16 cellular contexts compared by ENCODE assay signal in the genomic region with DNA sequence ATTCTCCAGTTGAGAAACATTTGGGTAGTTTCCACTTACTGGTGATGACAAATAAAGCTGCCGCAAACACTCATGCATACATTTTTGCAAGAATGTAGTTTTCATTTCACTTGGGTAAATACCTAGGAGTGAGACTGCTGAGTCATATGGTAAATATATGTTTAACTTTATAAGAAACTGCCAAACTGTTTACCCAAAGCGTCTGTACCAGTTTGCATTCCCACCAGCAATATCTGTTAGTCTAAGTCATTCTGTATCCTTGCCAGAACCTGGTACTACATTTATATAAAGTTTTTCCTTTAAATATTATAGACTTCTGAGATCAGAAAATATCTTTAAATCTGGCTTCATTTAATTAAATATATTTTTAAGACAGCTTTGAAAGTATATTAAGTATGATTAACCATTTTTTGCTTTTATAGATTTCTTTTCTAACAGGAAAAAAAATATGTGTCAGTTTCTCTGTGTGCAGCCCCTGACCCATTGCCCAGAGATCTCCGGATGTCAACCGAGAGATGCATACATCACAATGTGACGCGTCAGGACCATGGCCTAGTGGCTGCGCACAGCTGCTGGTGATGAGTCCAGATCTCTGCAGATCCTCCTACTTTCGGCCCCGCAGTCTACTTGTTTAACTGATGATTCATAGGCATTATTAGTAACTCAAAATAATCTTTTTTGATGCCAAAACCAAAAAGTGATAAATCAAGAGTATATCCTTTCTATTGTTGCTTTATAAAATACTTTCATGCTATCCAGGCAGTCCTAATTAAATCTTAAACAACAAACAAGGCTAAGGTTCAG.
DNase-seq lines count a peak whose midpoint lies in the region; ATAC-seq, FAIRE-seq and TF ChIP-seq lines count a peak whose summit lies in the region.
"Had no signal": no experiment of that assay in that cellular context is flagged by ENCODE, and none has a peak within 500 bp of the region (broad histone marks: within the 10 kb centered on the region; RNA-seq: fewer than 3 reads in every experiment).

No MANE protein-coding gene starts in this region.

- peaks cover 56% of the 10 kb centered on the region for H3K4me1 ChIP-seq in A549
- H3K4me1 ChIP-seq: esophagus muscularis mucosa, transverse colon had no signal

- peak; percentile 97 to 99 for ATAC-seq in A549
- ATAC-seq in HG02885 (IDR thresholded peaks at IDR 0.05; ENCODE audit: poor library complexity, unreplicated experiment), result peak; percentile 76
- no peak for ATAC-seq in HG02938 (IDR thresholded peaks at IDR 0.05; ENCODE audit: unreplicated experiment)

- DNase-seq in A549 (ENCODE audit: low read depth in 1 of 2, low spot score in 1 of 2), result peak; percentile 77 to 92
- no peak for DNase-seq in GM19239 (ENCODE audit: insufficient read length, low spot score)
- DNase-seq in NCI-H460 (ENCODE audit: extremely low read depth, low read depth), result peak; percentile 36
- no peak for DNase-seq in HK-2 (ENCODE audit: unreplicated experiment)
- no peak for DNase-seq in activated CD4-positive, alpha-beta T cell treated with anti-CD3 and anti-CD28 coated beads, Interleukin-2, amount 50 U/mL, for 1 hour
- no peak for DNase-seq in NOMO-1 (lab: John Stamatoyannopoulos, UW; ENCODE audit: unreplicated experiment in 2 of 2)
- DNase-seq: ACHN; activated CD4-positive, alpha-beta memory T cell treated with anti-CD3 and anti-CD28 coated beads, Interleukin-2, amount 10 ng/mL, durations not matched to agents 7 days and 5 days; caudate nucleus; NCI-H187; occipital lobe; transverse colon had no signal

- H3K4me2 ChIP-seq in A549, result peak overlapping the region; percentile 81
- H3K4me2 ChIP-seq: smooth muscle cell had no signal

- CTCF ChIA-PET in A549 (lab: Yijun Ruan, JAX), result no interaction called here

- FAIRE-seq in A549 (lab: Jason Lieb, UNC) (peak; percentile 100), GM19239 (lab: Jason Lieb, UNC) (peak; percentile 35)

- peak; percentile 94 to 96 for TF ChIP-seq EP300 in A549 (IDR thresholded peaks at IDR 0.05)

- peaks cover 4% of the 10 kb centered on the region; the same call in 1 of the 3 replicates for H3K9me3 ChIP-seq in A549
- H3K9me3 ChIP-seq: esophagus muscularis mucosa, transverse colon had no signal

- H3K27ac ChIP-seq in A549, result peak overlapping the region; percentile 77 to 83
- H3K27ac ChIP-seq: esophagus muscularis mucosa, transverse colon had no signal

- POLR2A ChIA-PET in A549 (lab: Yijun Ruan, JAX), result no interaction called here

- 2% methylated on average over 9 of the region's 9 CpGs for WGBS in A549 (ENCODE audit: missing lambda C conversion rate)

- peak; percentile 16 to 49; a peak in 4 of 5 replicates for TF ChIP-seq RAD21 in A549 (conservative IDR thresholded peaks at IDR 0.05 in 1 of 2, IDR thresholded peaks at IDR 0.05 in 1 of 2)

- no peak overlapping the region; the same call in 2 of the 3 replicates for H3K4me3 ChIP-seq in A549
- H3K4me3 ChIP-seq: esophagus muscularis mucosa, smooth muscle cell, transverse colon had no signal

- no peak for TF ChIP-seq CTCF in A549 (IDR thresholded peaks at IDR 0.05)

- TF ChIP-seq POLR2A in A549 (IDR thresholded peaks at IDR 0.05; ENCODE audit: low read length), result no peak

TF ChIP-seq in A549, 52 proteins besides CTCF, POLR2A, EP300 and RAD21 (continues in another document):
- no peak for TF ChIP-seq CBX8 (IDR thresholded peaks at IDR 0.05)
- peak; percentile 97 for TF ChIP-seq MAFK (IDR thresholded peaks at IDR 0.05; ENCODE audit: partially characterized antibody)
- peak; percentile 92 to 97 for TF ChIP-seq CEBPB (IDR thresholded peaks at IDR 0.05)
- TF ChIP-seq ESRRA (IDR thresholded peaks at IDR 0.05; ENCODE audit: borderline replicate concordance, low read length), result no peak
- TF ChIP-seq, protein P1, sequence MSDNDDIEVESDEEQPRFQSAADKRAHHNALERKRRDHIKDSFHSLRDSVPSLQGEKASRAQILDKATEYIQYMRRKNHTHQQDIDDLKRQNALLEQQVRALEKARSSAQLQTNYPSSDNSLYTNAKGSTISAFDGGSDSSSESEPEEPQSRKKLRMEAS (IDR thresholded peaks at IDR 0.05), result peak; percentile 71; the same call in 1 of the 2 replicates
- no peak for TF ChIP-seq SREBF2 (IDR thresholded peaks at IDR 0.05)
- no peak for TF ChIP-seq BHLHE40 (IDR thresholded peaks at IDR 0.05; ENCODE audit: low read depth, low read length)
- TF ChIP-seq KDM1A (IDR thresholded peaks at IDR 0.05; ENCODE audit: low read depth), result no peak
- TF ChIP-seq, protein P2, sequence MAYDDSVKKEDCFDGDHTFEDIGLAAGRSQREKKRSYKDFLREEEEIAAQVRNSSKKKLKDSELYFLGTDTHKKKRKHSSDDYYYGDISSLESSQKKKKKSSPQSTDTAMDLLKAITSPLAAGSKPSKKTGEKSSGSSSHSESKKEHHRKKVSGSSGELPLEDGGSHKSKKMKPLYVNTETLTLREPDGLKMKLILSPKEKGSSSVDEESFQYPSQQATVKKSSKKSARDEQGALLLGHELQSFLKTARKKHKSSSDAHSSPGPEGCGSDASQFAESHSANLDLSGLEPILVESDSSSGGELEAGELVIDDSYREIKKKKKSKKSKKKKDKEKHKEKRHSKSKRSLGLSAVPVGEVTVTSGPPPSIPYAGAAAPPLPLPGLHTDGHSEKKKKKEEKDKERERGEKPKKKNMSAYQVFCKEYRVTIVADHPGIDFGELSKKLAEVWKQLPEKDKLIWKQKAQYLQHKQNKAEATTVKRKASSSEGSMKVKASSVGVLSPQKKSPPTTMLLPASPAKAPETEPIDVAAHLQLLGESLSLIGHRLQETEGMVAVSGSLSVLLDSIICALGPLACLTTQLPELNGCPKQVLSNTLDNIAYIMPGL (CRISPR knock-in tag; IDR thresholded peaks at IDR 0.05; ENCODE audit: borderline replicate concordance), result no peak
- TF ChIP-seq JUN (IDR thresholded peaks at IDR 0.05), result peak; percentile 96 to 98
- TF ChIP-seq HDAC2 (IDR thresholded peaks at IDR 0.05), result no peak
- no peak for TF ChIP-seq FOSB (CRISPR knock-in tag; IDR thresholded peaks at IDR 0.05)
- no peak for TF ChIP-seq RFX5 (IDR thresholded peaks at IDR 0.05)
- TF ChIP-seq EHMT2 (IDR thresholded peaks at IDR 0.05; ENCODE audit: low read depth), result no peak
- TF ChIP-seq JUNB (IDR thresholded peaks at IDR 0.05), result peak; percentile 97
- TF ChIP-seq, protein P3, sequence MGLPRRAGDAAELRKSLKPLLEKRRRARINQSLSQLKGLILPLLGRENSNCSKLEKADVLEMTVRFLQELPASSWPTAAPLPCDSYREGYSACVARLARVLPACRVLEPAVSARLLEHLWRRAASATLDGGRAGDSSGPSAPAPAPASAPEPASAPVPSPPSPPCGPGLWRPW (IDR thresholded peaks at IDR 0.05), result peak; percentile 86; the same call in 1 of the 2 replicates
- TF ChIP-seq, protein P4, sequence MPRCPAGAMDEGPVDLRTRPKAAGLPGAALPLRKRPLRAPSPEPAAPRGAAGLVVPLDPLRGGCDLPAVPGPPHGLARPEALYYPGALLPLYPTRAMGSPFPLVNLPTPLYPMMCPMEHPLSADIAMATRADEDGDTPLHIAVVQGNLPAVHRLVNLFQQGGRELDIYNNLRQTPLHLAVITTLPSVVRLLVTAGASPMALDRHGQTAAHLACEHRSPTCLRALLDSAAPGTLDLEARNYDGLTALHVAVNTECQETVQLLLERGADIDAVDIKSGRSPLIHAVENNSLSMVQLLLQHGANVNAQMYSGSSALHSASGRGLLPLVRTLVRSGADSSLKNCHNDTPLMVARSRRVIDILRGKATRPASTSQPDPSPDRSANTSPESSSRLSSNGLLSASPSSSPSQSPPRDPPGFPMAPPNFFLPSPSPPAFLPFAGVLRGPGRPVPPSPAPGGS (IDR thresholded peaks at IDR 0.05), result peak; percentile 97
- TF ChIP-seq HEYL (CRISPR knock-in tag; IDR thresholded peaks at IDR 0.05), result no peak
- peak; percentile 96 for TF ChIP-seq GATA3 (IDR thresholded peaks at IDR 0.05; ENCODE audit: borderline replicate concordance)
- peak; percentile 97 for TF ChIP-seq FOSL2 (IDR thresholded peaks at IDR 0.05)
- peak; percentile 99 for TF ChIP-seq FOSL2 (CRISPR knock-in tag; IDR thresholded peaks at IDR 0.05)
- no peak for TF ChIP-seq TFCP2L1 (CRISPR knock-in tag; IDR thresholded peaks at IDR 0.05)
- TF ChIP-seq, protein P5, sequence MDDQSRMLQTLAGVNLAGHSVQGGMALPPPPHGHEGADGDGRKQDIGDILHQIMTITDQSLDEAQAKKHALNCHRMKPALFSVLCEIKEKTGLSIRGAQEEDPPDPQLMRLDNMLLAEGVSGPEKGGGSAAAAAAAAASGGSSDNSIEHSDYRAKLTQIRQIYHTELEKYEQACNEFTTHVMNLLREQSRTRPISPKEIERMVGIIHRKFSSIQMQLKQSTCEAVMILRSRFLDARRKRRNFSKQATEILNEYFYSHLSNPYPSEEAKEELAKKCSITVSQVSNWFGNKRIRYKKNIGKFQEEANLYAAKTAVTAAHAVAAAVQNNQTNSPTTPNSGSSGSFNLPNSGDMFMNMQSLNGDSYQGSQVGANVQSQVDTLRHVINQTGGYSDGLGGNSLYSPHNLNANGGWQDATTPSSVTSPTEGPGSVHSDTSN (IDR thresholded peaks at IDR 0.05), result no peak
- TF ChIP-seq, protein P6, sequence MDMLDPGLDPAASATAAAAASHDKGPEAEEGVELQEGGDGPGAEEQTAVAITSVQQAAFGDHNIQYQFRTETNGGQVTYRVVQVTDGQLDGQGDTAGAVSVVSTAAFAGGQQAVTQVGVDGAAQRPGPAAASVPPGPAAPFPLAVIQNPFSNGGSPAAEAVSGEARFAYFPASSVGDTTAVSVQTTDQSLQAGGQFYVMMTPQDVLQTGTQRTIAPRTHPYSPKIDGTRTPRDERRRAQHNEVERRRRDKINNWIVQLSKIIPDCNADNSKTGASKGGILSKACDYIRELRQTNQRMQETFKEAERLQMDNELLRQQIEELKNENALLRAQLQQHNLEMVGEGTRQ (IDR thresholded peaks at IDR 0.05), result no peak
- TF ChIP-seq MYC (IDR thresholded peaks at IDR 0.05; ENCODE audit: borderline replicate concordance, low read length), result no peak
- TF ChIP-seq ZSCAN20 (CRISPR knock-in tag; IDR thresholded peaks at IDR 0.05), result no peak
- TF ChIP-seq, protein P7, sequence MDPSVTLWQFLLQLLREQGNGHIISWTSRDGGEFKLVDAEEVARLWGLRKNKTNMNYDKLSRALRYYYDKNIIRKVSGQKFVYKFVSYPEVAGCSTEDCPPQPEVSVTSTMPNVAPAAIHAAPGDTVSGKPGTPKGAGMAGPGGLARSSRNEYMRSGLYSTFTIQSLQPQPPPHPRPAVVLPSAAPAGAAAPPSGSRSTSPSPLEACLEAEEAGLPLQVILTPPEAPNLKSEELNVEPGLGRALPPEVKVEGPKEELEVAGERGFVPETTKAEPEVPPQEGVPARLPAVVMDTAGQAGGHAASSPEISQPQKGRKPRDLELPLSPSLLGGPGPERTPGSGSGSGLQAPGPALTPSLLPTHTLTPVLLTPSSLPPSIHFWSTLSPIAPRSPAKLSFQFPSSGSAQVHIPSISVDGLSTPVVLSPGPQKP (IDR thresholded peaks at IDR 0.05; ENCODE audit: low read depth, low read length), result no peak
- TF ChIP-seq RNF2 (IDR thresholded peaks at IDR 0.05; ENCODE audit: borderline replicate concordance, low read depth), result no peak
- no peak for TF ChIP-seq ZC3H11A (IDR thresholded peaks at IDR 0.05)

Comparison
In these comparisons a context has a peak if more than half of its experiments do, and no peak if none do; other contexts are left out.
1. DNase-seq: peak in A549 (2 of 2) and NCI-H460 (single experiment); none in GM19239 (single experiment), HK-2 (single experiment), activated CD4-positive, alpha-beta T cell treated with anti-CD3 and anti-CD28 coated beads, Interleukin-2, amount 50 U/mL, for 1 hour (single experiment) and NOMO-1 (0 of 2).